ENCODE assay signal across 22 cellular contexts in the genomic region with DNA sequence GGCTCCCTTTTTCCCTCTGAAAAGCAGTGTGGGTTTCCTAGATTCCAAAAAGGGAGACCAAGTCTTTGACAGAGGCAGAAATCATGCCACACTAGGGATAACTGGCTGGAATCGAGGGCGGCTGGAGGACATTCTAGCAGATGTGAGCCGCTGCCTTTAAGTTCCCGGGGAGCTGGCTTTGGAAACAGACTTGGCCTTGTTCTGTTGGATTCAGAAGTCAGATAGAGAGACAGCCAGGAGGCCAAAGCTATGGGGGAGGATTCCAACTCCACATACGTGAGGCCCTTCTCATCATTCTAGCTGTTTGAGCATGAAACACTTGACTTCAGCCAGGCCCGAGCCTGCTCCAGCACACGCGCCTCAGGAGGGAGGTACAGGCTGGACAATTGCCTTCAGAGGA.
"Had no signal": no experiment of that assay in that cellular context is flagged by ENCODE, and none has a peak within 500 bp of the region (broad histone marks: within the 10 kb centered on the region; RNA-seq: fewer than 3 reads in every experiment).

No MANE protein-coding gene starts in this region.

- H3K9me3 Mint-ChIP-seq: effector memory CD8-positive, alpha-beta T cell had no signal

- H3K27ac ChIP-seq: coronary artery, foreskin keratinocyte, neural progenitor cell, transverse colon had no signal

- DNase-seq: activated CD4-positive, alpha-beta T cell treated with anti-CD3 and anti-CD28 coated beads for 36 hours; activated CD4-positive, CD25-positive, alpha-beta regulatory T cell; activated naive CD4-positive, alpha-beta T cell treated with Interleukin-2 at 50 U/mL for 16 hours; activated T-cell treated with anti-CD3 and anti-CD28 coated beads for 4 hours; activated T-cell treated with anti-CD3 and anti-CD28 coated beads, Interleukin-2, amount 50 U/mL, for 72 hours; effector memory CD8-positive, alpha-beta T cell; erythroblast; foreskin keratinocyte; mammary epithelial cell; naive thymus-derived CD4-positive, alpha-beta T cell; occipital lobe; posterior cingulate gyrus; stimulated activated CD4-positive, alpha-beta T cell treated with anti-CD3 and anti-CD28 coated beads, Interleukin-1b, Interleukin-23, amount 100 ng/mL, for 48 hours; stimulated activated naive B cell treated with anti-CD40 and anti-IgM and Interleukin-4, amounts not matched to agents 10 μg/mL and 1 μg/mL and 100 μg/mL, for 72 hours; transverse colon had no signal

- H3K36me3 Mint-ChIP-seq: mesothelial cell of epicardium; neural progenitor cell; stimulated activated naive B cell treated with anti-CD40 and anti-IgM and Interleukin-4, amounts not matched to agents 10 μg/mL and 1 μg/mL and 100 μg/mL, for 72 hours had no signal

- ATAC-seq: activated CD4-positive, alpha-beta T cell treated with anti-CD3 and anti-CD28 coated beads for 36 hours; activated T-cell treated with anti-CD3 and anti-CD28 coated beads, Interleukin-2, amount 50 U/mL, for 72 hours; effector memory CD8-positive, alpha-beta T cell; foreskin keratinocyte; naive thymus-derived CD4-positive, alpha-beta T cell; stimulated activated naive B cell treated with anti-CD40 and anti-IgM and Interleukin-4, amounts not matched to agents 10 μg/mL and 1 μg/mL and 100 μg/mL, for 72 hours had no signal

- H3K4me3 ChIP-seq: coronary artery, neural progenitor cell, smooth muscle cell, transverse colon had no signal

- H3K4me1 ChIP-seq: foreskin keratinocyte had no signal

- H3K36me3 ChIP-seq: neural progenitor cell, transverse colon had no signal

- FAIRE-seq: islet of Langerhans, urothelium cell line had no signal

- H3K4me3 Mint-ChIP-seq: activated CD4-positive, alpha-beta T cell treated with anti-CD3 and anti-CD28 coated beads for 36 hours; activated naive CD8-positive, alpha-beta T cell; activated T-cell treated with anti-CD3 and anti-CD28 coated beads, Interleukin-2, amount 50 U/mL, for 72 hours; effector memory CD8-positive, alpha-beta T cell; mesothelial cell of epicardium; naive thymus-derived CD4-positive, alpha-beta T cell; neural progenitor cell; stimulated activated naive B cell treated with anti-CD40 and anti-IgM and Interleukin-4, amounts not matched to agents 10 μg/mL and 1 μg/mL and 100 μg/mL, for 72 hours had no signal

- H3K27me3 ChIP-seq: neural progenitor cell had no signal

- H3K4me1 Mint-ChIP-seq: activated CD4-positive, alpha-beta T cell treated with anti-CD3 and anti-CD28 coated beads for 36 hours; stimulated activated naive B cell treated with anti-CD40 and anti-IgM and Interleukin-4, amounts not matched to agents 10 μg/mL and 1 μg/mL and 100 μg/mL, for 72 hours had no signal

- H3K27ac Mint-ChIP-seq: activated CD4-positive, alpha-beta T cell treated with anti-CD3 and anti-CD28 coated beads for 36 hours; activated naive CD8-positive, alpha-beta T cell; activated T-cell treated with anti-CD3 and anti-CD28 coated beads, Interleukin-2, amount 50 U/mL, for 72 hours; effector memory CD8-positive, alpha-beta T cell; mesothelial cell of epicardium; naive thymus-derived CD4-positive, alpha-beta T cell; neural progenitor cell; stimulated activated naive B cell treated with anti-CD40 and anti-IgM and Interleukin-4, amounts not matched to agents 10 μg/mL and 1 μg/mL and 100 μg/mL, for 72 hours had no signal

- H3K9me3 ChIP-seq: transverse colon had no signal
